22 cellular contexts compared by ENCODE assay signal in the genomic region with DNA sequence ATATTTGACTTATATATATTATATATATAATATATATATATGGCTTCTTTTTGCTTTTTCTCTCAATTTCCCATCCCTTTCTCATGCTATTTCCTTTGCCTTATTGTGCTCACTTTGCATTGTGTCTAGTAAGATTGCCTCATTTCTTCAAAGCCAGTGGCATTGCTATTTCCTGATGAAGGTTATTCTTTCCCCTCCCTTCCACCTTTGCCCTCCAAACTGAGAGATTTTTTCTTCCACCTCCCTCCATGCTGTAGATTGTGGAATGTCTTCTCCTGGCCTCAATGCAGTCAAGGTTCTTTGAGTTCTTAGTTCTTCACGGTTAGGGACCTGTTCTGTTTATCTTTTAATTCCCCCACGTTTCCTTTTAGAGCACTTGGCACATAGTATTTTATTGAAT.
"Had no signal": no experiment of that assay in that cellular context is flagged by ENCODE, and none has a peak within 500 bp of the region (broad histone marks: within the 10 kb centered on the region; RNA-seq: fewer than 3 reads in every experiment).

No MANE protein-coding gene starts in this region.

- H3K36me3 ChIP-seq: right lobe of liver, SJCRH30, thoracic aorta, upper lobe of right lung had no signal

- H3K27ac Mint-ChIP-seq: activated naive CD4-positive, alpha-beta T cell treated with anti-CD3 and anti-CD28 coated beads for 36 hours; dendritic cell treated with granulocyte-macrophage colony-stimulating factor and Interleukin-4, amounts not matched to agents 40 ng/mL and 50 ng/mL, for 4 days; stimulated activated memory B cell treated with anti-CD40 and anti-IgM and Interleukin-4, amounts not matched to agents 10 μg/mL and 1 μg/mL and 100 μg/mL, for 72 hours; WTC11 had no signal

- H3K27me3 Mint-ChIP-seq: brain; dendritic cell treated with granulocyte-macrophage colony-stimulating factor and Interleukin-4, amounts not matched to agents 40 ng/mL and 50 ng/mL, for 4 days had no signal

- H3K4me1 ChIP-seq: SJCRH30, upper lobe of right lung had no signal

- H3K9me3 Mint-ChIP-seq: activated naive CD4-positive, alpha-beta T cell treated with anti-CD3 and anti-CD28 coated beads for 36 hours; brain; dendritic cell treated with granulocyte-macrophage colony-stimulating factor and Interleukin-4, amounts not matched to agents 40 ng/mL and 50 ng/mL, for 4 days; stimulated activated memory B cell treated with anti-CD40 and anti-IgM and Interleukin-4, amounts not matched to agents 10 μg/mL and 1 μg/mL and 100 μg/mL, for 72 hours; WTC11 had no signal

- H3K4me1 Mint-ChIP-seq: stimulated activated memory B cell treated with anti-CD40 and anti-IgM and Interleukin-4, amounts not matched to agents 10 μg/mL and 1 μg/mL and 100 μg/mL, for 72 hours had no signal

- DNase-seq: activated CD4-positive, alpha-beta T cell treated with anti-CD3 and anti-CD28 coated beads, Interleukin-2, amount 50 U/mL, for 4 hours; activated CD8-positive, alpha-beta memory T cell treated with anti-CD3 and anti-CD28 coated beads for 24 hours; activated CD8-positive, alpha-beta memory T cell treated with anti-CD3 and anti-CD28 coated beads, Interleukin-2, amount 50 U/mL, for 4 hours; activated naive CD4-positive, alpha-beta T cell treated with anti-CD3 and anti-CD28 coated beads for 36 hours; activated T-cell treated with anti-CD3 and anti-CD28 coated beads, Interleukin-2, amount 50 U/mL, for 48 hours; anterior cingulate cortex; effector CD8-positive, alpha-beta T cell; head of caudate nucleus; left cardiac atrium; nucleus accumbens; right lobe of liver; SJCRH30; stimulated activated CD4-positive, alpha-beta T cell treated with anti-CD3 and anti-CD28 coated beads, Interleukin-2, amount 100 ng/mL, for 24 hours; T1000; upper lobe of right lung had no signal

- H3K4me3 ChIP-seq: right lobe of liver, SJCRH30, skin epidermis, thoracic aorta, upper lobe of right lung had no signal

- H3K27ac ChIP-seq: right lobe of liver, SJCRH30, skin epidermis, thoracic aorta, upper lobe of right lung had no signal

- H3K9me3 ChIP-seq: right lobe of liver, SJCRH30, thoracic aorta, upper lobe of right lung had no signal

- H3K27me3 ChIP-seq: right lobe of liver, SJCRH30, upper lobe of right lung had no signal

- ATAC-seq: esophagus mucosa; left cardiac atrium; right lobe of liver; stimulated activated memory B cell treated with anti-CD40 and anti-IgM and Interleukin-4, amounts not matched to agents 10 μg/mL and 1 μg/mL and 100 μg/mL, for 72 hours; upper lobe of right lung had no signal

- H3K36me3 Mint-ChIP-seq: brain; stimulated activated memory B cell treated with anti-CD40 and anti-IgM and Interleukin-4, amounts not matched to agents 10 μg/mL and 1 μg/mL and 100 μg/mL, for 72 hours; WTC11 had no signal

- H3K4me3 Mint-ChIP-seq: activated naive CD4-positive, alpha-beta T cell treated with anti-CD3 and anti-CD28 coated beads for 36 hours; brain; dendritic cell treated with granulocyte-macrophage colony-stimulating factor and Interleukin-4, amounts not matched to agents 40 ng/mL and 50 ng/mL, for 4 days; stimulated activated memory B cell treated with anti-CD40 and anti-IgM and Interleukin-4, amounts not matched to agents 10 μg/mL and 1 μg/mL and 100 μg/mL, for 72 hours; WTC11 had no signal
